ENCODE assay signal across 1 cellular context in the genomic region with DNA sequence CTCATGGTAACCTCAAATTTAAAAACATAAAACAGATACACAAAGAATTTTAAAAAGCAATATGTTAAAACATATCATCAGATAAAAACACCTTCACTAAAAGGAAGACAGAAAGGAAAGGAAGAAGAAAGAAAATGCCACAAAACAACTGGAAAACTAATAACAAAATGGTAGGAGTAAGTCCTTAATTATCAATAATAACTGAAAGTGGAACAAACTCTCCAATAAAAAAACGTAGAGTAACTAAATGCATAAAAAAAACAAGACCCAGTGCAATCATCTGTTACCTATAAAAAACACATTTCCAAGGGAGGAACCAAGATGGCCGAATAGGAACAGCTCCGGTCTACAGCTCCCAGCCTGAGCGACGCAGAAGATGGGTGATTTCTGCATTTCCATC.
TF ChIP-seq lines count a peak whose summit lies in the region.

No MANE protein-coding gene starts in this region.

TF ChIP-seq in WTC11, 78 proteins besides CTCF, POLR2A, EP300 and RAD21 (continued from another document):
- no peak for TF ChIP-seq ZNF425 (CRISPR knock-in tag; conservative IDR thresholded peaks at IDR 0.05)
- no peak for TF ChIP-seq FOXP1 (CRISPR knock-in tag; IDR thresholded peaks at IDR 0.05; ENCODE audit: borderline replicate concordance)
- TF ChIP-seq, protein P1, sequence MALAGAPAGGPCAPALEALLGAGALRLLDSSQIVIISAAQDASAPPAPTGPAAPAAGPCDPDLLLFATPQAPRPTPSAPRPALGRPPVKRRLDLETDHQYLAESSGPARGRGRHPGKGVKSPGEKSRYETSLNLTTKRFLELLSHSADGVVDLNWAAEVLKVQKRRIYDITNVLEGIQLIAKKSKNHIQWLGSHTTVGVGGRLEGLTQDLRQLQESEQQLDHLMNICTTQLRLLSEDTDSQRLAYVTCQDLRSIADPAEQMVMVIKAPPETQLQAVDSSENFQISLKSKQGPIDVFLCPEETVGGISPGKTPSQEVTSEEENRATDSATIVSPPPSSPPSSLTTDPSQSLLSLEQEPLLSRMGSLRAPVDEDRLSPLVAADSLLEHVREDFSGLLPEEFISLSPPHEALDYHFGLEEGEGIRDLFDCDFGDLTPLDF (CRISPR knock-in tag; IDR thresholded peaks at IDR 0.05), result no peak
- TF ChIP-seq GABPB1 (CRISPR knock-in tag; IDR thresholded peaks at IDR 0.05), result no peak
- TF ChIP-seq IRF2 (CRISPR knock-in tag; IDR thresholded peaks at IDR 0.05; ENCODE audit: borderline replicate concordance, low read depth), result no peak
- no peak for TF ChIP-seq ESRRA (CRISPR knock-in tag; IDR thresholded peaks at IDR 0.05; ENCODE audit: borderline replicate concordance)
- TF ChIP-seq, protein P2, sequence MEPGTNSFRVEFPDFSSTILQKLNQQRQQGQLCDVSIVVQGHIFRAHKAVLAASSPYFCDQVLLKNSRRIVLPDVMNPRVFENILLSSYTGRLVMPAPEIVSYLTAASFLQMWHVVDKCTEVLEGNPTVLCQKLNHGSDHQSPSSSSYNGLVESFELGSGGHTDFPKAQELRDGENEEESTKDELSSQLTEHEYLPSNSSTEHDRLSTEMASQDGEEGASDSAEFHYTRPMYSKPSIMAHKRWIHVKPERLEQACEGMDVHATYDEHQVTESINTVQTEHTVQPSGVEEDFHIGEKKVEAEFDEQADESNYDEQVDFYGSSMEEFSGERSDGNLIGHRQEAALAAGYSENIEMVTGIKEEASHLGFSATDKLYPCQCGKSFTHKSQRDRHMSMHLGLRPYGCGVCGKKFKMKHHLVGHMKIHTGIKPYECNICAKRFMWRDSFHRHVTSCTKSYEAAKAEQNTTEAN (CRISPR knock-in tag; IDR thresholded peaks at IDR 0.05), result no peak
- TF ChIP-seq SP1 (CRISPR knock-in tag; conservative IDR thresholded peaks at IDR 0.05), result no peak
- TF ChIP-seq RELA (CRISPR knock-in tag; IDR thresholded peaks at IDR 0.05; ENCODE audit: borderline replicate concordance), result no peak
- no peak for TF ChIP-seq MLX (CRISPR knock-in tag; IDR thresholded peaks at IDR 0.05)
